ENCODE assay signal across 1 cellular context in genomic region chr14:32202941-32203882, GRCh38.
A peak's percentile ranks its signal among the peaks of the same experiment; 100 is the strongest.
TF ChIP-seq lines count a peak whose summit lies in the region.

Gene RNU6-8 (minus strand): TSS chr14:32203269.

TF ChIP-seq in HepG2, 621 proteins besides CTCF, POLR2A, EP300 and RAD21 (continued from another document and continues in another):
- TF ChIP-seq ZNF362 (CRISPR knock-in tag; IDR thresholded peaks at IDR 0.05; ENCODE audit: borderline replicate concordance) (peak; percentile 70; the same call in 1 of the 2 replicates), RORA (CRISPR knock-in tag; IDR thresholded peaks at IDR 0.05) (no peak), RARG (CRISPR knock-in tag; IDR thresholded peaks at IDR 0.05; ENCODE audit: low read depth) (no peak), ELK4 (CRISPR knock-in tag; IDR thresholded peaks at IDR 0.05; ENCODE audit: borderline replicate concordance) (no peak; the same call in 1 of the 2 replicates), ZKSCAN8 (CRISPR knock-in tag; IDR thresholded peaks at IDR 0.05; ENCODE audit: borderline replicate concordance) (peak; percentile 91), ARNTL (CRISPR knock-in tag; IDR thresholded peaks at IDR 0.05) (peak; percentile 87), ZNF232 (CRISPR knock-in tag; IDR thresholded peaks at IDR 0.05; ENCODE audit: borderline replicate concordance) (peak; percentile 93), ZGPAT (CRISPR knock-in tag; IDR thresholded peaks at IDR 0.05) (peak; percentile 99), MAZ (IDR thresholded peaks at IDR 0.05; ENCODE audit: borderline replicate concordance, low read depth, low read length) (peak; percentile 91; the same call in 1 of the 2 replicates), MAZ (CRISPR knock-in tag; IDR thresholded peaks at IDR 0.05; ENCODE audit: low read depth) (peak; percentile 69), MAFG (CRISPR knock-in tag; IDR thresholded peaks at IDR 0.05) (no peak), ZIK1 (CRISPR knock-in tag; IDR thresholded peaks at IDR 0.05; ENCODE audit: borderline replicate concordance, low read depth) (peak; percentile 77), MNT (IDR thresholded peaks at IDR 0.05) (peak; percentile 56), NR2F2 (IDR thresholded peaks at IDR 0.05; ENCODE audit: borderline replicate concordance, low read depth) (no peak), ZBTB21 (CRISPR knock-in tag; IDR thresholded peaks at IDR 0.05) (no peak), FOXJ3 (CRISPR knock-in tag; IDR thresholded peaks at IDR 0.05; ENCODE audit: borderline replicate concordance) (peak; percentile 85), DNMT3B (CRISPR knock-in tag; conservative IDR thresholded peaks at IDR 0.05) (peak; percentile 78), PAX8 (CRISPR knock-in tag; IDR thresholded peaks at IDR 0.05; ENCODE audit: borderline replicate concordance) (no peak), KAT8 (CRISPR knock-in tag; IDR thresholded peaks at IDR 0.05) (peak; percentile 78; the same call in 1 of the 2 replicates), RFXAP (CRISPR knock-in tag; IDR thresholded peaks at IDR 0.05; ENCODE audit: borderline replicate concordance) (peak; percentile 97), SRSF9 (IDR thresholded peaks at IDR 0.05; ENCODE audit: borderline replicate concordance, insufficient read depth, low read depth, low read length, poor library complexity, severe bottlenecking) (no peak), HOXA9 (CRISPR knock-in tag; IDR thresholded peaks at IDR 0.05; ENCODE audit: borderline replicate concordance) (no peak), ZNF841 (CRISPR knock-in tag; IDR thresholded peaks at IDR 0.05; ENCODE audit: borderline replicate concordance) (no peak), PCBP1 (IDR thresholded peaks at IDR 0.05; ENCODE audit: borderline replicate concordance, low read depth, low read length) (no peak), SP2 (CRISPR knock-in tag; IDR thresholded peaks at IDR 0.05) (no peak; the same call in 1 of the 2 replicates), ZNF687 (CRISPR knock-in tag; IDR thresholded peaks at IDR 0.05) (peak; percentile 100), ZNF607 (CRISPR knock-in tag; IDR thresholded peaks at IDR 0.05; ENCODE audit: borderline replicate concordance) (peak; percentile 99), REST (IDR thresholded peaks at IDR 0.05; ENCODE audit: borderline replicate concordance in 1 of 2, low read depth in 1 of 2, low read length in 2 of 2) (peak in 1 of 2 experiments; percentile 22; a peak in 1 of 4 replicates), SKI (IDR thresholded peaks at IDR 0.05; ENCODE audit: partially characterized antibody) (peak; percentile 57), ZNF280D (CRISPR knock-in tag; IDR thresholded peaks at IDR 0.05) (peak; percentile 83; the same call in 1 of the 2 replicates), KAT7 (CRISPR knock-in tag; IDR thresholded peaks at IDR 0.05; ENCODE audit: borderline replicate concordance) (peak; percentile 91), ZNF343 (CRISPR knock-in tag; IDR thresholded peaks at IDR 0.05) (peak; percentile 88; the same call in 1 of the 2 replicates), YEATS2 (CRISPR knock-in tag; IDR thresholded peaks at IDR 0.05; ENCODE audit: borderline replicate concordance) (peak; percentile 93), NFRKB (IDR thresholded peaks at IDR 0.05) (no peak), KLF16 (CRISPR knock-in tag; IDR thresholded peaks at IDR 0.05) (peak in 1 of 2 experiments; percentile 97; a peak in 2 of 4 replicates), ZNF431 (CRISPR knock-in tag; IDR thresholded peaks at IDR 0.05; ENCODE audit: borderline replicate concordance, low read depth) (peak; percentile 56; the same call in 1 of the 2 replicates), BATF2 (CRISPR knock-in tag; IDR thresholded peaks at IDR 0.05) (no peak), ZEB1 (IDR thresholded peaks at IDR 0.05; ENCODE audit: insufficient replicate concordance, low read depth) (no peak), SALL1 (CRISPR knock-in tag; IDR thresholded peaks at IDR 0.05) (peak; percentile 97), JUND (CRISPR knock-in tag; IDR thresholded peaks at IDR 0.05) (peak; percentile 85), U2AF1 (optimal IDR thresholded peaks at IDR 0.05; ENCODE audit: low read depth, low read length) (peak; percentile 87), RFX3 (CRISPR knock-in tag; IDR thresholded peaks at IDR 0.05) (no peak; the same call in 1 of the 2 replicates), POLR2AphosphoS2 (IDR thresholded peaks at IDR 0.05; ENCODE audit: low read depth, low read length) (no peak), SRY (CRISPR knock-in tag; IDR thresholded peaks at IDR 0.05) (no peak), MATR3 (CRISPR knock-in tag; IDR thresholded peaks at IDR 0.05) (no peak), TGIF2 (CRISPR knock-in tag; IDR thresholded peaks at IDR 0.05) (peak; percentile 80), ZSCAN29 (CRISPR knock-in tag; conservative IDR thresholded peaks at IDR 0.05) (0 out of 2 replicates have a peak, but pooled peaks have one; percentile 21), PHF21A (CRISPR knock-in tag; IDR thresholded peaks at IDR 0.05) (peak; percentile 89; the same call in 1 of the 2 replicates), ATF7-NPFF (CRISPR knock-in tag; IDR thresholded peaks at IDR 0.05; ENCODE audit: low read depth) (no peak; the same call in 1 of the 2 replicates)
